Comparison of ENCODE assay signal across 24 cellular contexts in the genomic region with DNA sequence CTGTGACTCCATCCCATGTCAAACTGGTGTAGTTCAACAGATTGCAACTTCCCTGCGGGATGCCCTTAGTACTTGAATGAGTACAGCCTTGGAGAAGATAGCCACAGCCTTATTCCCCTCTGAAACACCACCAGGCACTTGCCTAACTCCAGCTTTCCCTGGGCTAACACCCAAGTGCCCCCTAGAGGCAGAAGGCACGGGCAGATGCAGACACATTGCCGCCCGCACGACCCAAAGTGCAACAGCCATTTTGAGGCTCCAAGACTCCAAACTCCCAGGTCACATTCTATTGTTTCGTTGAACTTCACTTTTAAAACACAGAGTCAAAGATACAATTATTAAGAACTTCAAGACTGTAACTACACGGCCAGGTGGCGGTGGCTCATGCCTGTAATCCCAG.
DNase-seq lines count a peak whose midpoint lies in the region; ATAC-seq and TF ChIP-seq lines count a peak whose summit lies in the region.
"Had no signal": no experiment of that assay in that cellular context is flagged by ENCODE, and none has a peak within 500 bp of the region (broad histone marks: within the 10 kb centered on the region; RNA-seq: fewer than 3 reads in every experiment).

No MANE protein-coding gene starts in this region.

- no peak overlapping the region for H3K4me2 ChIP-seq in neural progenitor cell

- H3K27me3 ChIP-seq in SJCRH30 = no peaks in the 10 kb centered on the region
- H3K27me3 ChIP-seq in neural progenitor cell = no peaks in the 10 kb centered on the region
- H3K27me3 ChIP-seq: stomach, tibial nerve had no signal

- no peaks in the 10 kb centered on the region for H3K36me3 Mint-ChIP-seq in activated CD8-positive, alpha-beta T cell treated with anti-CD3 and anti-CD28 coated beads for 36 hours (ENCODE audit: low read depth)
- H3K36me3 Mint-ChIP-seq in activated CD8-positive, alpha-beta T cell treated with anti-CD3 and anti-CD28 coated beads, Interleukin-2, amount 10 ng/mL, durations not matched to agents 7 days and 5 days (ENCODE audit: low read depth) = no peaks in the 10 kb centered on the region
- H3K36me3 Mint-ChIP-seq in neural progenitor cell = no peaks in the 10 kb centered on the region
- H3K36me3 Mint-ChIP-seq: CD14-positive monocyte had no signal

- H2AFZ ChIP-seq in neural progenitor cell (replicated peaks) = no peak overlapping the region
- H2AFZ ChIP-seq: GM23248 had no signal

- intact Hi-C loops in activated CD8-positive, alpha-beta T cell treated with anti-CD3 and anti-CD28 coated beads for 36 hours (cut with micrococcal nuclease) = no loop called here

- no peak overlapping the region for H3K4me3 Mint-ChIP-seq in activated CD8-positive, alpha-beta T cell treated with anti-CD3 and anti-CD28 coated beads for 36 hours
- no peak overlapping the region for H3K4me3 Mint-ChIP-seq in activated CD8-positive, alpha-beta T cell treated with anti-CD3 and anti-CD28 coated beads, Interleukin-2, amount 10 ng/mL, durations not matched to agents 7 days and 5 days
- no peak overlapping the region for H3K4me3 Mint-ChIP-seq in neural progenitor cell
- H3K4me3 Mint-ChIP-seq: activated CD4-positive, alpha-beta memory T cell treated with anti-CD3 and anti-CD28 coated beads, Interleukin-2, amount 10 ng/mL, durations not matched to agents 7 days and 5 days; CD14-positive monocyte; neural crest cell had no signal

- CTCF ChIA-PET in activated CD8-positive, alpha-beta T cell treated with anti-CD3 and anti-CD28 coated beads for 36 hours (lab: Charles Lee) = no interaction called here
- CTCF ChIA-PET in activated CD8-positive, alpha-beta T cell treated with anti-CD3 and anti-CD28 coated beads, Interleukin-2, amount 10 ng/mL, durations not matched to agents 7 days and 5 days (lab: Charles Lee) = no interaction called here

- no peak overlapping the region for H3K4me3 ChIP-seq in Jurkat, Clone E6-1 (ENCODE audit: low read length)
- no peak overlapping the region for H3K4me3 ChIP-seq in SJCRH30
- H3K4me3 ChIP-seq in neural progenitor cell = no peak overlapping the region
- H3K4me3 ChIP-seq: GM23248, stomach, tibial nerve had no signal

- no peaks in the 10 kb centered on the region for H3F3A ChIP-seq in neural progenitor cell (ENCODE audit: low read depth)

- no peaks in the 10 kb centered on the region for H4K20me1 ChIP-seq in neural progenitor cell (ENCODE audit: low read depth)

- POLR2A ChIA-PET in activated CD8-positive, alpha-beta T cell treated with anti-CD3 and anti-CD28 coated beads for 36 hours (lab: Charles Lee) = no interaction called here
- POLR2A ChIA-PET in activated CD8-positive, alpha-beta T cell treated with anti-CD3 and anti-CD28 coated beads, Interleukin-2, amount 10 ng/mL, durations not matched to agents 7 days and 5 days (lab: Charles Lee) = no interaction called here

- no peaks in the 10 kb centered on the region; the same call in 1 of the 2 replicates for H3K36me3 ChIP-seq in SJCRH30
- H3K36me3 ChIP-seq in neural progenitor cell = no peaks in the 10 kb centered on the region
- H3K36me3 ChIP-seq: stomach, tibial nerve had no signal

- no peaks in the 10 kb centered on the region for H3K79me2 ChIP-seq in neural progenitor cell (ENCODE audit: low read depth)

- no peak for ATAC-seq in activated CD8-positive, alpha-beta T cell treated with anti-CD3 and anti-CD28 coated beads for 36 hours
- ATAC-seq in activated CD8-positive, alpha-beta T cell treated with anti-CD3 and anti-CD28 coated beads, Interleukin-2, amount 10 ng/mL, durations not matched to agents 7 days and 5 days = no peak
- ATAC-seq in GM19455 (IDR thresholded peaks at IDR 0.05; ENCODE audit: unreplicated experiment) = no peak

- H3K9me3 Mint-ChIP-seq in activated CD8-positive, alpha-beta T cell treated with anti-CD3 and anti-CD28 coated beads for 36 hours = peaks cover 3% of the 10 kb centered on the region
- peaks cover 31% of the 10 kb centered on the region for H3K9me3 Mint-ChIP-seq in activated CD8-positive, alpha-beta T cell treated with anti-CD3 and anti-CD28 coated beads, Interleukin-2, amount 10 ng/mL, durations not matched to agents 7 days and 5 days (ENCODE audit: insufficient read depth)
- peaks cover 20% of the 10 kb centered on the region for H3K9me3 Mint-ChIP-seq in neural progenitor cell

- no peaks in the 10 kb centered on the region for H3K27me3 Mint-ChIP-seq in activated CD8-positive, alpha-beta T cell treated with anti-CD3 and anti-CD28 coated beads for 36 hours
- no peaks in the 10 kb centered on the region for H3K27me3 Mint-ChIP-seq in activated CD8-positive, alpha-beta T cell treated with anti-CD3 and anti-CD28 coated beads, Interleukin-2, amount 10 ng/mL, durations not matched to agents 7 days and 5 days (ENCODE audit: low read depth)
- H3K27me3 Mint-ChIP-seq in neural progenitor cell (ENCODE audit: insufficient read depth, low read depth) = no peaks in the 10 kb centered on the region
- H3K27me3 Mint-ChIP-seq: activated CD4-positive, alpha-beta memory T cell treated with anti-CD3 and anti-CD28 coated beads, Interleukin-2, amount 10 ng/mL, durations not matched to agents 7 days and 5 days had no signal

- no peak for TF ChIP-seq CTCF in activated CD8-positive, alpha-beta T cell treated with anti-CD3 and anti-CD28 coated beads for 36 hours (IDR thresholded peaks at IDR 0.05)
- peak; percentile 4 for TF ChIP-seq CTCF in neural progenitor cell (IDR thresholded peaks at IDR 0.05)

- peak; percentile 2 for DNase-seq in activated CD8-positive, alpha-beta T cell treated with anti-CD3 and anti-CD28 coated beads for 36 hours
- no peak for DNase-seq in activated CD8-positive, alpha-beta T cell treated with anti-CD3 and anti-CD28 coated beads, Interleukin-2, amount 10 ng/mL, durations not matched to agents 7 days and 5 days
- DNase-seq in Jurkat, Clone E6-1 (ENCODE audit: low read depth, low spot score) = peak; percentile 6
- peak; percentile 31 for DNase-seq in SJCRH30
- no peak for DNase-seq in neural progenitor cell (ENCODE audit: low spot score)
- no peak for DNase-seq in COLO668 (lab: John Stamatoyannopoulos, UW; ENCODE audit: unreplicated experiment)
- DNase-seq in activated T-cell treated with anti-CD3 and anti-CD28 coated beads, Interleukin-2, amount 50 U/mL, for 48 hours = no peak
- DNase-seq: activated CD4-positive, alpha-beta memory T cell treated with anti-CD3 and anti-CD28 coated beads, Interleukin-2, amount 10 ng/mL, durations not matched to agents 7 days and 5 days; activated gamma-delta T cell; DMS153; GF-D8; glutamatergic neuron; GM23248; NCI-H1105; NCI-H2029; NCI-H446; stomach; T-helper 9 cell had no signal

- no peaks in the 10 kb centered on the region for H3K4me1 Mint-ChIP-seq in activated CD8-positive, alpha-beta T cell treated with anti-CD3 and anti-CD28 coated beads for 36 hours (ENCODE audit: low read depth)
- no peaks in the 10 kb centered on the region for H3K4me1 Mint-ChIP-seq in activated CD8-positive, alpha-beta T cell treated with anti-CD3 and anti-CD28 coated beads, Interleukin-2, amount 10 ng/mL, durations not matched to agents 7 days and 5 days (ENCODE audit: low read depth)
- peaks cover 5% of the 10 kb centered on the region for H3K4me1 Mint-ChIP-seq in neural progenitor cell
- H3K4me1 Mint-ChIP-seq: activated CD4-positive, alpha-beta memory T cell treated with anti-CD3 and anti-CD28 coated beads, Interleukin-2, amount 10 ng/mL, durations not matched to agents 7 days and 5 days; CD14-positive monocyte had no signal

- H3K9ac ChIP-seq in neural progenitor cell = no peak overlapping the region
- H3K9ac ChIP-seq: GM23248 had no signal

- H3K4me1 ChIP-seq in SJCRH30 (no peaks in the 10 kb centered on the region), neural progenitor cell (peaks cover 10% of the 10 kb centered on the region)
- H3K4me1 ChIP-seq: stomach, tibial nerve had no signal

- H3K27ac ChIP-seq in SJCRH30 (no peak overlapping the region), neural progenitor cell (no peak overlapping the region)
- H3K27ac ChIP-seq: epithelial cell of prostate, GM23248, RWPE1, stomach, tibial nerve had no signal

- no peak overlapping the region for H3K27ac Mint-ChIP-seq in activated CD8-positive, alpha-beta T cell treated with anti-CD3 and anti-CD28 coated beads for 36 hours
- no peak overlapping the region for H3K27ac Mint-ChIP-seq in activated CD8-positive, alpha-beta T cell treated with anti-CD3 and anti-CD28 coated beads, Interleukin-2, amount 10 ng/mL, durations not matched to agents 7 days and 5 days
- peak overlapping the region; percentile 21 for H3K27ac Mint-ChIP-seq in neural progenitor cell
- H3K27ac Mint-ChIP-seq: activated CD4-positive, alpha-beta memory T cell treated with anti-CD3 and anti-CD28 coated beads, Interleukin-2, amount 10 ng/mL, durations not matched to agents 7 days and 5 days; CD14-positive monocyte had no signal

- H3K9me3 ChIP-seq in SJCRH30 (replicated peaks) = no peaks in the 10 kb centered on the region
- H3K9me3 ChIP-seq in neural progenitor cell (ENCODE audit: low read depth) = no peaks in the 10 kb centered on the region
- H3K9me3 ChIP-seq: stomach, tibial nerve had no signal

Comparison
In these comparisons a context has a peak if more than half of its experiments do, and no peak if none do; other contexts are left out.
1. DNase-seq: peak in activated CD8-positive, alpha-beta T cell treated with anti-CD3 and anti-CD28 coated beads for 36 hours (single experiment), Jurkat, Clone E6-1 (single experiment) and SJCRH30 (2 of 2); none in activated CD8-positive, alpha-beta T cell treated with anti-CD3 and anti-CD28 coated beads, Interleukin-2, amount 10 ng/mL, durations not matched to agents 7 days and 5 days (single experiment), neural progenitor cell (single experiment), COLO668 (single experiment) and activated T-cell treated with anti-CD3 and anti-CD28 coated beads, Interleukin-2, amount 50 U/mL, for 48 hours (0 of 2).